24 cellular contexts compared by ENCODE assay signal in genomic region chr3:33236005-33236404, GRCh38. TPM values are rescaled to one million over a fixed set of nuclear protein-coding genes. Genes with fewer than 3 reads are reported as not detected.
"Had no signal": no experiment of that assay in that cellular context is flagged by ENCODE, and none has a peak within 500 bp of the region (broad histone marks: within the 10 kb centered on the region; RNA-seq: fewer than 3 reads in every experiment).

No MANE protein-coding gene starts in this region.

- DNase-seq: colonic mucosa; effector CD8-positive, alpha-beta T cell; endodermal cell; foreskin keratinocyte; heart left ventricle; left cardiac atrium; left lung; mesenchymal stem cell; midbrain; naive thymus-derived CD4-positive, alpha-beta T cell; sigmoid colon; spleen; stimulated activated CD4-positive, alpha-beta T cell treated with anti-CD3 and anti-CD28 coated beads, Interleukin-4, amount 100 ng/mL, for 4 hours; stimulated activated naive CD8-positive, alpha-beta T cell treated with anti-CD3 and anti-CD28 coated beads, Interleukin-15, Interleukin-2, amounts not matched to agents 100 U/mL and 50 U/mL, for 24 hours; substantia nigra; testis; tibial artery had no signal

- H3K4me1 Mint-ChIP-seq: naive thymus-derived CD4-positive, alpha-beta T cell; nephron; neural progenitor cell; stimulated activated memory B cell treated with anti-CD40 and anti-IgM and Interleukin-4, amounts not matched to agents 10 μg/mL and 1 μg/mL and 100 μg/mL, for 72 hours had no signal

- ATAC-seq: esophagus mucosa; foreskin keratinocyte; gastroesophageal sphincter; heart left ventricle; left cardiac atrium; left lung; naive thymus-derived CD4-positive, alpha-beta T cell; stimulated activated memory B cell treated with anti-CD40 and anti-IgM and Interleukin-4, amounts not matched to agents 10 μg/mL and 1 μg/mL and 100 μg/mL, for 72 hours; stimulated activated naive CD8-positive, alpha-beta T cell treated with anti-CD3 and anti-CD28 coated beads, Interleukin-15, Interleukin-2, amounts not matched to agents 100 U/mL and 50 U/mL, for 24 hours had no signal

- H3K4me3 Mint-ChIP-seq: dendritic cell treated with granulocyte-macrophage colony-stimulating factor and Interleukin-4, amounts not matched to agents 40 ng/mL and 50 ng/mL, for 4 days; endodermal cell; nephron; neural progenitor cell; stimulated activated memory B cell treated with anti-CD40 and anti-IgM and Interleukin-4, amounts not matched to agents 10 μg/mL and 1 μg/mL and 100 μg/mL, for 72 hours; type B pancreatic cell had no signal

- H3K27ac Mint-ChIP-seq: dendritic cell treated with granulocyte-macrophage colony-stimulating factor and Interleukin-4, amounts not matched to agents 40 ng/mL and 50 ng/mL, for 4 days; endodermal cell; naive thymus-derived CD4-positive, alpha-beta T cell; nephron; neural progenitor cell; stimulated activated memory B cell treated with anti-CD40 and anti-IgM and Interleukin-4, amounts not matched to agents 10 μg/mL and 1 μg/mL and 100 μg/mL, for 72 hours; type B pancreatic cell had no signal

- H3K9me3 Mint-ChIP-seq: dendritic cell treated with granulocyte-macrophage colony-stimulating factor and Interleukin-4, amounts not matched to agents 40 ng/mL and 50 ng/mL, for 4 days; neural progenitor cell had no signal

- H3K36me3 Mint-ChIP-seq: neural progenitor cell; stimulated activated memory B cell treated with anti-CD40 and anti-IgM and Interleukin-4, amounts not matched to agents 10 μg/mL and 1 μg/mL and 100 μg/mL, for 72 hours; type B pancreatic cell had no signal

RNA-seq across cellular contexts. Expression of gene SUSD5, which starts 17.4 kb away (rescaled TPM):
- total RNA-seq: naive thymus-derived CD4-positive, alpha-beta T cell had no signal

RNA-seq across cellular contexts. Expression of gene FBXL2, which starts 41.2 kb away (rescaled TPM):
- total RNA-seq: naive thymus-derived CD4-positive, alpha-beta T cell had no signal
